32 cellular contexts compared by ENCODE assay signal in the genomic region with DNA sequence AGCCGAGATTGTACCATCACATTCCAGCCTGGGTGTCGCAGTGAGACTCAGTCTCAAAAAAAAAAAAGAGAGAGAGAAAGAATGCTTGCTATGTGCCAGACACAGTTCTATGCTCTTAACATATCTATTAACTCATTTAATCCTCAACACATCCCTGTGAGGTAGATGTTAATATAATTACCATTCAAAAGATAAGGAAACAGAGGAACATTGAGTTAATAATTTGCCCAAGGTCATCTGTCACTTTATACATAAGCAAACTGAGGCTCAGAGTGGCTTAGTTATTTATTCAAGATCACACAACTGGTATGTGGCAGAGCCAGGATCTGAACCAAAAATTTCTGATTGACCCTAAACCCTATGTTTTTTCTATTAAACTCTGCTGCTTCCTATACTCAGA.
"Had no signal": no experiment of that assay in that cellular context is flagged by ENCODE, and none has a peak within 500 bp of the region (broad histone marks: within the 10 kb centered on the region; RNA-seq: fewer than 3 reads in every experiment).

No MANE protein-coding gene starts in this region.

- H3K4me1 ChIP-seq: adrenal gland, gastrocnemius medialis had no signal

- H3K27me3 ChIP-seq: adrenal gland, cardiac muscle cell, dorsolateral prefrontal cortex, gastrocnemius medialis, hepatocyte, neural progenitor cell had no signal

- H3K27ac ChIP-seq: adrenal gland, cardiac muscle cell, coronary artery, dorsolateral prefrontal cortex, gastrocnemius medialis, hepatocyte, neural progenitor cell, thoracic aorta, VCaP had no signal

- H3K9me3 Mint-ChIP-seq: activated CD4-positive, alpha-beta memory T cell treated with anti-CD3 and anti-CD28 coated beads for 36 hours; activated naive CD4-positive, alpha-beta T cell treated with anti-CD3 and anti-CD28 coated beads for 36 hours; activated naive CD8-positive, alpha-beta T cell treated with anti-CD3 and anti-CD28 coated beads for 36 hours; activated T-helper 1 cell treated with anti-CD3 and anti-CD28 coated beads, Interleukin-12 subunit alpha, Interleukin-12 subunit beta, Interleukin-2, Interleukin-4 antibody, amounts not matched to agents 30 ng/mL and 10 ng/mL and 1 ng/mL, durations not matched to agents 14 hours and 24 hours and 36 hours; brain; memory B cell; natural killer cell; neural progenitor cell; stimulated activated naive CD8-positive, alpha-beta T cell treated with anti-CD3 and anti-CD28 coated beads, Interleukin-15, Interleukin-2, amounts not matched to agents 100 ng/mL and 50 ng/mL, for 24 hours; T-cell had no signal

- H3K36me3 Mint-ChIP-seq: brain, neural progenitor cell had no signal

- H3K9me3 ChIP-seq: adrenal gland, gastrocnemius medialis, thoracic aorta had no signal

- H3K36me3 ChIP-seq: adrenal gland, cardiac muscle cell, gastrocnemius medialis, neural progenitor cell, thoracic aorta had no signal

- H3K4me2 ChIP-seq: hepatocyte, neural progenitor cell had no signal

- ATAC-seq: gastrocnemius medialis, natural killer cell, right cardiac atrium, T-cell had no signal

- H3K9ac ChIP-seq: neural progenitor cell had no signal

- H3K27me3 Mint-ChIP-seq: activated CD4-positive, alpha-beta memory T cell treated with anti-CD3 and anti-CD28 coated beads for 36 hours; activated CD4-positive, alpha-beta T cell treated with anti-CD3 and anti-CD28 coated beads, Interleukin-2, amount 10 ng/mL, durations not matched to agents 24 days and 14 days; activated naive CD8-positive, alpha-beta T cell treated with anti-CD3 and anti-CD28 coated beads for 36 hours; brain; memory B cell; stimulated activated naive CD8-positive, alpha-beta T cell treated with anti-CD3 and anti-CD28 coated beads, Interleukin-15, Interleukin-2, amounts not matched to agents 100 ng/mL and 50 ng/mL, for 24 hours; T-cell had no signal

- H3K27ac Mint-ChIP-seq: activated CD4-positive, alpha-beta memory T cell treated with anti-CD3 and anti-CD28 coated beads for 36 hours; activated naive CD4-positive, alpha-beta T cell treated with anti-CD3 and anti-CD28 coated beads for 36 hours; brain; natural killer cell; neural progenitor cell; stimulated activated naive CD8-positive, alpha-beta T cell treated with anti-CD3 and anti-CD28 coated beads, Interleukin-15, Interleukin-2, amounts not matched to agents 100 ng/mL and 50 ng/mL, for 24 hours; T-cell had no signal

- H3K4me3 ChIP-seq: adrenal gland, cardiac muscle cell, coronary artery, dorsolateral prefrontal cortex, gastrocnemius medialis, hepatocyte, neural progenitor cell, thoracic aorta had no signal

- H3K4me3 Mint-ChIP-seq: activated CD4-positive, alpha-beta memory T cell treated with anti-CD3 and anti-CD28 coated beads for 36 hours; activated CD4-positive, alpha-beta T cell treated with anti-CD3 and anti-CD28 coated beads, Interleukin-2, amount 10 ng/mL, durations not matched to agents 24 days and 14 days; activated naive CD4-positive, alpha-beta T cell treated with anti-CD3 and anti-CD28 coated beads for 36 hours; activated naive CD8-positive, alpha-beta T cell treated with anti-CD3 and anti-CD28 coated beads for 36 hours; activated T-helper 1 cell treated with anti-CD3 and anti-CD28 coated beads, Interleukin-12 subunit alpha, Interleukin-12 subunit beta, Interleukin-2, Interleukin-4 antibody, amounts not matched to agents 30 ng/mL and 10 ng/mL and 1 ng/mL, durations not matched to agents 14 hours and 24 hours and 36 hours; brain; memory B cell; natural killer cell; neural progenitor cell; stimulated activated naive CD8-positive, alpha-beta T cell treated with anti-CD3 and anti-CD28 coated beads, Interleukin-15, Interleukin-2, amounts not matched to agents 100 ng/mL and 50 ng/mL, for 24 hours; T-cell had no signal

- H3K4me1 Mint-ChIP-seq: brain, neural progenitor cell had no signal

- DNase-seq: activated CD4-positive, alpha-beta memory T cell treated with anti-CD3 and anti-CD28 coated beads for 36 hours; activated CD4-positive, alpha-beta T cell treated with anti-CD3 and anti-CD28 coated beads, Interleukin-2, amount 10 ng/mL, durations not matched to agents 24 days and 14 days; activated CD4-positive, CD25-positive, alpha-beta regulatory T cell treated with anti-CD3 and anti-CD28 coated beads, Interleukin-2, amount 50 U/mL, for 72 hours; activated CD8-positive, alpha-beta memory T cell treated with anti-CD3 and anti-CD28 coated beads, Interleukin-2, amount 50 U/mL, for 4 hours; activated effector memory CD4-positive, alpha-beta T cell treated with anti-CD3 and anti-CD28 coated beads, Interleukin-2, amount 50 U/mL, for 16 hours; activated naive CD4-positive, alpha-beta T cell treated with anti-CD3 and anti-CD28 coated beads for 36 hours; activated naive CD8-positive, alpha-beta T cell treated with anti-CD3 and anti-CD28 coated beads for 36 hours; activated T-cell treated with anti-CD3 and anti-CD28 coated beads, Interleukin-2, amount 50 U/mL, for 1 hour; adrenal gland; aorta; dorsolateral prefrontal cortex; effector memory CD4-positive, alpha-beta T cell; erythroblast; gastrocnemius medialis; glutamatergic neuron; kidney; natural killer cell; occipital lobe; right cardiac atrium; stimulated activated CD4-positive, alpha-beta T cell treated with anti-CD3 and anti-CD28 coated beads, Interleukin-15, amount 100 ng/mL, for 24 hours; stimulated activated CD4-positive, alpha-beta T cell treated with anti-CD3 and anti-CD28 coated beads, Interleukin-2, amount 100 ng/mL, for 24 hours; T-cell had no signal
